20 cellular contexts compared by ENCODE assay signal in the genomic region with DNA sequence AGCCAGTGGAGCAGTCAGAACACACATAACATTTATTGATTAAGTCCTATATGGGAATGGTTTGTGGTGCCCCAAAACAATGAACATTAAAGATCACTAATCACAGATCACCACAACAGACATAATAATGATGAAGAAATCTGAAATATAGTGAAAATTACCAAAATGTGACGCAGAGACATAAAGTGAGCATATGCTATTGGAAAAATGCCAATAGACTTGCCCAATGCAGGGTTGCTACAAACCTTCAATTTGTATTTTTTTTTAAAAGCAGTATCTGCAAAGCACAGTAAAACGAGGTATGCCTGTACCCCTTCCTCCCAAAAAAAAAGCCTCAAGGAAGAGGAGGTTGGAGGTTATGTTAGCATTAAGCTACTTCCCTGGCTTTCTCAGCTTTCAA.
DNase-seq lines count a peak whose midpoint lies in the region; ATAC-seq, FAIRE-seq and TF ChIP-seq lines count a peak whose summit lies in the region.
"Had no signal": no experiment of that assay in that cellular context is flagged by ENCODE, and none has a peak within 500 bp of the region (broad histone marks: within the 10 kb centered on the region; RNA-seq: fewer than 3 reads in every experiment).

No MANE protein-coding gene starts in this region.

- no peak overlapping the region for H2AK9ac ChIP-seq in IMR-90 (replicated peaks; ENCODE audit: low read depth, low read length, poor library complexity)

- peaks cover 25 to 82% of the 10 kb centered on the region in 2 experiments for H3K79me1 ChIP-seq in IMR-90 (ENCODE audit: low read depth in 1 of 2, low read length in 2 of 2)

- no peak overlapping the region for H2BK120ac ChIP-seq in IMR-90 (ENCODE audit: low read depth, low read length)

- no peaks in the 10 kb centered on the region for H3K9me3 Mint-ChIP-seq in MCF 10A (ENCODE audit: unreplicated experiment)
- H3K9me3 Mint-ChIP-seq in stimulated activated effector memory CD8-positive, alpha-beta T cell treated with anti-CD3 and anti-CD28 coated beads, Interleukin-12 subunit alpha, Interleukin-12 subunit beta, amount 100 ng/mL, for 72 hours = no peaks in the 10 kb centered on the region

- FAIRE-seq in keratinocyte (lab: Jason Lieb, UNC) = peak; percentile 29
- FAIRE-seq: G401.6, GM12892, GM19239, H54 had no signal

- no peaks in the 10 kb centered on the region for H3K9me3 ChIP-seq in mammary epithelial cell (replicated peaks; ENCODE audit: insufficient read depth, low read length)
- H3K9me3 ChIP-seq in IMR-90 (ENCODE audit: control insufficient read depth, insufficient read depth, low read length) = no peaks in the 10 kb centered on the region
- H3K9me3 ChIP-seq in keratinocyte (ENCODE audit: control insufficient read depth, low read depth, low read length) = no peaks in the 10 kb centered on the region
- no peaks in the 10 kb centered on the region for H3K9me3 ChIP-seq in stomach

- H3K79me2 ChIP-seq in mammary epithelial cell (ENCODE audit: insufficient read depth, low read length) (peaks cover 91% of the 10 kb centered on the region), keratinocyte (ENCODE audit: control insufficient read depth, insufficient read depth, low read length) (peaks cover 91% of the 10 kb centered on the region)

- H4K8ac ChIP-seq in IMR-90 (ENCODE audit: low read depth in 2 of 2, low read length in 2 of 2) = no peak overlapping the region

- CTCF ChIA-PET in MCF 10A (lab: Yijun Ruan, JAX) (interaction anchor here (0.7 to 1.7 kb wide), 8 partner anchors 9 to 416 kb away, joined by 3 to 5 read pairs (median 3); no protein-coding TSS in a partner anchor), mammary epithelial cell (lab: Charles Lee; ENCODE audit: low non-redundant PET) (no interaction called here), IMR-90 (lab: Yijun Ruan, JAX) (no interaction called here)

- H2BK15ac ChIP-seq in IMR-90 (ENCODE audit: low read depth, low read length) = no peak overlapping the region

- dilution Hi-C loops in mammary epithelial cell (cut with HindIII; ENCODE audit: low sequenced_read_pairs) (no loop called here), IMR-90 (cut with HindIII; ENCODE audit: low sequenced_read_pairs, unreplicated experiment) (no loop called here), keratinocyte (cut with MboI; ENCODE audit: extremely low pct_ligation_motif_present, low sequenced_read_pairs) (no loop called here)

- no peak overlapping the region for H3K18ac ChIP-seq in IMR-90 (ENCODE audit: low read depth, low read length)

- H4K5ac ChIP-seq in IMR-90 (ENCODE audit: low read depth, low read length) = no peak overlapping the region

- no peak overlapping the region for H2BK5ac ChIP-seq in IMR-90 (ENCODE audit: low read depth, low read length, poor library complexity, severe bottlenecking)

- no peaks in the 10 kb centered on the region for H4K20me1 ChIP-seq in mammary epithelial cell (ENCODE audit: insufficient read depth, low read length)
- peaks cover 77% of the 10 kb centered on the region for H4K20me1 ChIP-seq in IMR-90 (ENCODE audit: insufficient read depth, low read length)
- no peaks in the 10 kb centered on the region for H4K20me1 ChIP-seq in keratinocyte (ENCODE audit: control insufficient read depth, extremely low read depth, insufficient read depth, low read length)

- no peak for TF ChIP-seq POLR2A in IMR-90 (IDR thresholded peaks at IDR 0.05; ENCODE audit: low read depth, low read length)
- no peak for TF ChIP-seq POLR2A in stomach (IDR thresholded peaks at IDR 0.05)

- H3K4me1 ChIP-seq in mammary epithelial cell (ENCODE audit: insufficient read depth, low read length) (peaks cover 11% of the 10 kb centered on the region), IMR-90 (ENCODE audit: control insufficient read depth, insufficient read depth, low read length) (peaks cover 14% of the 10 kb centered on the region), keratinocyte (ENCODE audit: control insufficient read depth, extremely low read depth, insufficient read depth, low read length) (peaks cover 8% of the 10 kb centered on the region), stomach (peaks cover 20 to 75% (median 45%) of the 10 kb centered on the region in 4 donors)

- no peak for TF ChIP-seq RAD21 in IMR-90 (IDR thresholded peaks at IDR 0.05; ENCODE audit: low read length)

- DNase-seq in MCF 10A (ENCODE audit: unreplicated experiment) = peak; percentile 47
- DNase-seq in mammary epithelial cell = no peak
- no peak for DNase-seq in IMR-90
- DNase-seq in keratinocyte (ENCODE audit: low read depth, low spot score) = no peak
- DNase-seq in stimulated activated effector memory CD8-positive, alpha-beta T cell treated with anti-CD3 and anti-CD28 coated beads, Interleukin-12 subunit alpha, Interleukin-12 subunit beta, amount 100 ng/mL, for 72 hours (ENCODE audit: low spot score in 2 of 2) = no peak
- no peak for DNase-seq in stomach
- no peak for DNase-seq in T-helper 2 cell
- DNase-seq: C1 segment of cervical spinal cord; CD4-positive, alpha-beta memory T cell; DMS153; DMS79 treated with DMSO at 0.1 percent for 48 hours; EL had no signal

- TF ChIP-seq CTCF in MCF 10A (IDR thresholded peaks at IDR 0.05; ENCODE audit: unreplicated experiment) = no peak
- TF ChIP-seq CTCF in mammary epithelial cell (conservative IDR thresholded peaks at IDR 0.05 in 1 of 2, IDR thresholded peaks at IDR 0.05 in 1 of 2; ENCODE audit: extremely low read depth in 1 of 2, insufficient read depth in 1 of 2, low read depth in 1 of 2, low read length in 2 of 2) = no peak
- no peak for TF ChIP-seq CTCF in IMR-90 (conservative IDR thresholded peaks at IDR 0.05; ENCODE audit: low read depth, low read length)
- no peak for TF ChIP-seq CTCF in keratinocyte (optimal IDR thresholded peaks at IDR 0.05 in 1 of 3, IDR thresholded peaks at IDR 0.05 in 1 of 3, conservative IDR thresholded peaks at IDR 0.05 in 1 of 3; ENCODE audit: extremely low read depth in 1 of 3, insufficient read depth in 2 of 3, low read length in 3 of 3)
- TF ChIP-seq CTCF in stomach (IDR thresholded peaks at IDR 0.05) = no peak

- H4K91ac ChIP-seq in IMR-90 (ENCODE audit: insufficient read depth, low read depth, low read length) = no peak overlapping the region

- peaks cover 28% of the 10 kb centered on the region for H3K4me1 Mint-ChIP-seq in MCF 10A (ENCODE audit: insufficient read depth, unreplicated experiment)
- peaks cover 45% of the 10 kb centered on the region for H3K4me1 Mint-ChIP-seq in stimulated activated effector memory CD8-positive, alpha-beta T cell treated with anti-CD3 and anti-CD28 coated beads, Interleukin-12 subunit alpha, Interleukin-12 subunit beta, amount 100 ng/mL, for 72 hours

- ATAC-seq in IMR-90 (ENCODE audit: low read depth) (no peak), HG03045 (IDR thresholded peaks at IDR 0.05; ENCODE audit: unreplicated experiment) (no peak)
- no peak for ATAC-seq in stimulated activated effector memory CD8-positive, alpha-beta T cell treated with anti-CD3 and anti-CD28 coated beads, Interleukin-12 subunit alpha, Interleukin-12 subunit beta, amount 100 ng/mL, for 72 hours
- ATAC-seq: HCT116 had no signal

- no peak overlapping the region for H3K4me3 ChIP-seq in mammary epithelial cell (replicated peaks in 1 of 3; ENCODE audit: insufficient read depth in 1 of 3, low read depth in 2 of 3, low read length in 3 of 3)
- no peak overlapping the region for H3K4me3 ChIP-seq in IMR-90 (ENCODE audit: insufficient read depth, low read depth, low read length)
- H3K4me3 ChIP-seq in keratinocyte (ENCODE audit: control insufficient read depth in 2 of 3, extremely low read depth in 1 of 3, insufficient read depth in 2 of 3, low read depth in 1 of 3, low read length in 3 of 3) = no peak overlapping the region
- no peak overlapping the region for H3K4me3 ChIP-seq in stomach

- no peak overlapping the region for H3K56ac ChIP-seq in IMR-90 (ENCODE audit: extremely low read depth, insufficient read depth, low read length)

- H3K27me3 Mint-ChIP-seq in MCF 10A (ENCODE audit: insufficient read depth, unreplicated experiment) = no peaks in the 10 kb centered on the region
- H3K27me3 Mint-ChIP-seq: B cell; CD4-positive, alpha-beta memory T cell; IgD-negative memory B cell had no signal

- POLR2A ChIA-PET in MCF 10A (lab: Yijun Ruan, JAX) (interaction anchor here (0.9 to 1.6 kb wide), 4 partner anchors 10 to 44 kb away, joined by 3 to 6 read pairs (median 4); no protein-coding TSS in a partner anchor), IMR-90 (lab: Charles Lee; ENCODE audit: unreplicated experiment) (no interaction called here)

- H3K36me3 ChIP-seq in mammary epithelial cell (ENCODE audit: insufficient read depth, low read length) (peaks cover 13% of the 10 kb centered on the region), IMR-90 (ENCODE audit: control insufficient read depth, insufficient read depth, low read length) (peaks cover 13% of the 10 kb centered on the region), keratinocyte (ENCODE audit: control insufficient read depth in 2 of 2, extremely low read depth in 1 of 2, insufficient read depth in 2 of 2, low read length in 2 of 2) (peaks cover 5 to 22% of the 10 kb centered on the region in 2 experiments), stomach (peaks cover 0 to 10% (median 0%) of the 10 kb centered on the region in 4 donors)

- H3K4me2 ChIP-seq in mammary epithelial cell (ENCODE audit: insufficient read depth, low read depth, low read length) = no peak overlapping the region
- no peak overlapping the region for H3K4me2 ChIP-seq in IMR-90 (ENCODE audit: low read depth, low read length)
- H3K4me2 ChIP-seq in keratinocyte (ENCODE audit: control insufficient read depth, extremely low read depth, insufficient read depth, low read depth, low read length) = no peak overlapping the region

- H3K27ac Mint-ChIP-seq in MCF 10A (ENCODE audit: low read depth, unreplicated experiment) = no peak overlapping the region
- H3K27ac Mint-ChIP-seq in stimulated activated effector memory CD8-positive, alpha-beta T cell treated with anti-CD3 and anti-CD28 coated beads, Interleukin-12 subunit alpha, Interleukin-12 subunit beta, amount 100 ng/mL, for 72 hours = peak overlapping the region; percentile 39
- H3K27ac Mint-ChIP-seq: B cell had no signal

- intact Hi-C loops in MCF 10A (cut with micrococcal nuclease) = no loop called here
- intact Hi-C loops in mammary epithelial cell (cut with micrococcal nuclease) = no loop called here
- intact Hi-C loops in IMR-90 (cut with micrococcal nuclease) = no loop called here
- intact Hi-C loops in stomach (cut with DNase I; ENCODE audit: low total_unique reads) = no loop called here

- no peak overlapping the region for H2BK20ac ChIP-seq in IMR-90 (ENCODE audit: low read depth, low read length)

- in situ Hi-C loops in mammary epithelial cell (cut with MboI; ENCODE audit: low sequenced_read_pairs in 2 of 2) = no loop called here
- in situ Hi-C loops in IMR-90 (cut with MboI; ENCODE audit: low sequenced_read_pairs) = no loop called here

- H3K14ac ChIP-seq in IMR-90 (replicated peaks; ENCODE audit: low read depth, low read length) = 0 out of 2 replicates have a peak overlapping the region, but pooled peaks have one; percentile 7

- TF ChIP-seq EP300 in stomach (IDR thresholded peaks at IDR 0.05) = no peak

- peaks cover 19% of the 10 kb centered on the region for H3K9me1 ChIP-seq in IMR-90 (ENCODE audit: insufficient read depth, low read length)
- no peaks in the 10 kb centered on the region for H3K9me1 ChIP-seq in keratinocyte (ENCODE audit: control insufficient read depth, extremely low read depth, insufficient read depth, low read length)

- H2AK5ac ChIP-seq in IMR-90 (ENCODE audit: low read depth, low read length) = no peak overlapping the region

- no peak overlapping the region for H3K4ac ChIP-seq in IMR-90 (ENCODE audit: low read depth, low read length)

- H3K36me3 Mint-ChIP-seq in MCF 10A (ENCODE audit: insufficient read depth, unreplicated experiment) = peaks cover 29% of the 10 kb centered on the region
- peaks cover 41% of the 10 kb centered on the region for H3K36me3 Mint-ChIP-seq in stimulated activated effector memory CD8-positive, alpha-beta T cell treated with anti-CD3 and anti-CD28 coated beads, Interleukin-12 subunit alpha, Interleukin-12 subunit beta, amount 100 ng/mL, for 72 hours

- BruUV-seq in MCF 10A (replicated peaks; lab: Mats Ljungman, UMichigan) = no TSS peak
- no TSS peak for BruUV-seq in mammary epithelial cell (replicated peaks; lab: Mats Ljungman, UMichigan)
- no TSS peak for BruUV-seq in IMR-90 (replicated peaks; lab: Mats Ljungman, UMichigan)

- H3K27me3 ChIP-seq in mammary epithelial cell (ENCODE audit: insufficient read depth, low read length) = no peaks in the 10 kb centered on the region
- H3K27me3 ChIP-seq in IMR-90 (ENCODE audit: control insufficient read depth, insufficient read depth, low read length) = no peaks in the 10 kb centered on the region
- H3K27me3 ChIP-seq in keratinocyte (ENCODE audit: control insufficient read depth, extremely low read depth, insufficient read depth, low read length) = no peaks in the 10 kb centered on the region
- no peaks in the 10 kb centered on the region for H3K27me3 ChIP-seq in stomach

- no peak overlapping the region for H3K9ac ChIP-seq in mammary epithelial cell (ENCODE audit: insufficient read depth, low read length)
- no peak overlapping the region for H3K9ac ChIP-seq in IMR-90 (ENCODE audit: low read depth, low read length)
- H3K9ac ChIP-seq in keratinocyte (ENCODE audit: control insufficient read depth, extremely low read depth, insufficient read depth, low read length) = no peak overlapping the region

- H3K27ac ChIP-seq in mammary epithelial cell (ENCODE audit: insufficient read depth, low read depth, low read length) (no peak overlapping the region), IMR-90 (ENCODE audit: insufficient read depth, low read length) (no peak overlapping the region), keratinocyte (ENCODE audit: control insufficient read depth, insufficient read depth, low read length) (no peak overlapping the region), stomach (no peak overlapping the region)

- no peak overlapping the region for H3K23ac ChIP-seq in IMR-90 (ENCODE audit: low read depth, low read length)

- H2AFZ ChIP-seq in mammary epithelial cell (ENCODE audit: low read depth, low read length) (no peak overlapping the region), IMR-90 (replicated peaks; ENCODE audit: low read length, poor library complexity) (no peak overlapping the region), keratinocyte (ENCODE audit: control insufficient read depth, low read length) (no peak overlapping the region)

- WGBS in mammary epithelial cell (ENCODE audit: low coverage, missing lambda C conversion rate) = 75% methylated on average over 2 of the region's 2 CpGs
- no CpG with 5 or more reads among the region's 2 CpGs for WGBS in IMR-90 (ENCODE audit: extremely low coverage in 2 of 2, insufficient read length in 1 of 2), 2 experiments
- 51 to 87% (median 65%) methylated on average over 2 of the region's 2 CpGs for WGBS in stomach, 5 donors

- no peak overlapping the region for H3K4me3 Mint-ChIP-seq in MCF 10A (ENCODE audit: unreplicated experiment)
- no peak overlapping the region for H3K4me3 Mint-ChIP-seq in stimulated activated effector memory CD8-positive, alpha-beta T cell treated with anti-CD3 and anti-CD28 coated beads, Interleukin-12 subunit alpha, Interleukin-12 subunit beta, amount 100 ng/mL, for 72 hours
- H3K4me3 Mint-ChIP-seq: B cell, IgD-negative memory B cell had no signal
